Comparison of ENCODE assay signal across 14 cellular contexts in genomic region chr13:111530137-111530536, GRCh38.
A peak's percentile ranks its signal among the peaks of the same experiment; 100 is the strongest.
DNase-seq lines count a peak whose midpoint lies in the region; ATAC-seq and TF ChIP-seq lines count a peak whose summit lies in the region.
"Had no signal": no experiment of that assay in that cellular context is flagged by ENCODE, and none has a peak within 500 bp of the region (broad histone marks: within the 10 kb centered on the region; RNA-seq: fewer than 3 reads in every experiment).

No MANE protein-coding gene starts in this region.

- in situ Hi-C loops in GM13976 (cut with MboI; ENCODE audit: low sequenced_read_pairs, unreplicated experiment), result no loop called here

- no peak for ATAC-seq in stimulated activated naive B cell treated with anti-CD40 and anti-IgM and Interleukin-4, amounts not matched to agents 10 μg/mL and 1 μg/mL and 100 μg/mL, for 72 hours (replicated peaks)
- ATAC-seq: GM12878 had no signal

- H3K36me3 Mint-ChIP-seq in neural progenitor cell, result no peaks in the 10 kb centered on the region
- no peaks in the 10 kb centered on the region for H3K36me3 Mint-ChIP-seq in stimulated activated naive B cell treated with anti-CD40 and anti-IgM and Interleukin-4, amounts not matched to agents 10 μg/mL and 1 μg/mL and 100 μg/mL, for 72 hours

- H3K27me3 ChIP-seq in BLaER1 treated with 17β-estradiol and CSF1 and Interleukin-3, amounts not matched to agents 10 nM and 100 nM, result peaks cover 17 to 27% (median 23%) of the 10 kb centered on the region in 11 experiments
- H3K27me3 ChIP-seq in neural progenitor cell, result peaks cover 55% of the 10 kb centered on the region
- peaks cover 0 to 61% (median 16%) of the 10 kb centered on the region in 7 donors for H3K27me3 ChIP-seq in spleen (replicated peaks in 1 of 7)
- peaks cover 99% of the 10 kb centered on the region for H3K27me3 ChIP-seq in WERI-Rb-1 (ENCODE audit: insufficient read depth, low read depth, severe bottlenecking)

- H3K9me3 Mint-ChIP-seq in neural progenitor cell, result no peaks in the 10 kb centered on the region
- H3K9me3 Mint-ChIP-seq in stimulated activated naive B cell treated with anti-CD40 and anti-IgM and Interleukin-4, amounts not matched to agents 10 μg/mL and 1 μg/mL and 100 μg/mL, for 72 hours, result no peaks in the 10 kb centered on the region
- H3K9me3 Mint-ChIP-seq: CD4-positive, alpha-beta T cell had no signal

- peak overlapping the region; percentile 45 for H2AFZ ChIP-seq in neural progenitor cell (replicated peaks)

- peaks cover 42% of the 10 kb centered on the region for H3K4me1 Mint-ChIP-seq in neural progenitor cell
- H3K4me1 Mint-ChIP-seq in stimulated activated naive B cell treated with anti-CD40 and anti-IgM and Interleukin-4, amounts not matched to agents 10 μg/mL and 1 μg/mL and 100 μg/mL, for 72 hours, result peaks cover 0 to 4% of the 10 kb centered on the region in 2 donors

- no peak overlapping the region for H3K9ac ChIP-seq in BLaER1 treated with 17β-estradiol and CSF1 and Interleukin-3, amounts not matched to agents 10 nM and 100 nM
- H3K9ac ChIP-seq in neural progenitor cell, result no peak overlapping the region

- H3K27ac Mint-ChIP-seq in neural progenitor cell, result no peak overlapping the region
- H3K27ac Mint-ChIP-seq in stimulated activated naive B cell treated with anti-CD40 and anti-IgM and Interleukin-4, amounts not matched to agents 10 μg/mL and 1 μg/mL and 100 μg/mL, for 72 hours, result no peak overlapping the region
- H3K27ac Mint-ChIP-seq: CD4-positive, alpha-beta T cell had no signal

- peak overlapping the region in 6 of 11 experiments; percentile 5 to 31 (median 22); a peak in 7 of 22 replicates for H3K4me2 ChIP-seq in BLaER1 treated with 17β-estradiol and CSF1 and Interleukin-3, amounts not matched to agents 10 nM and 100 nM
- no peak overlapping the region for H3K4me2 ChIP-seq in neural progenitor cell

- H3K79me2 ChIP-seq in neural progenitor cell (ENCODE audit: low read depth), result no peaks in the 10 kb centered on the region

- no peak overlapping the region for H3K27ac ChIP-seq in BLaER1 treated with 17β-estradiol and CSF1 and Interleukin-3, amounts not matched to agents 10 nM and 100 nM
- H3K27ac ChIP-seq in coronary artery, result no peak overlapping the region
- no peak overlapping the region for H3K27ac ChIP-seq in neural progenitor cell
- no peak overlapping the region for H3K27ac ChIP-seq in spleen
- no peak overlapping the region for H3K27ac ChIP-seq in WERI-Rb-1

- H3K36me3 ChIP-seq in BLaER1 treated with 17β-estradiol and CSF1 and Interleukin-3, amounts not matched to agents 10 nM and 100 nM, result no peaks in the 10 kb centered on the region
- H3K36me3 ChIP-seq in neural progenitor cell (no peaks in the 10 kb centered on the region), spleen (no peaks in the 10 kb centered on the region), WERI-Rb-1 (no peaks in the 10 kb centered on the region)

- DNase-seq in coronary artery (ENCODE audit: low spot score), result peak; percentile 54
- no peak for DNase-seq in neural progenitor cell (ENCODE audit: low spot score)
- DNase-seq in spleen, result peak; percentile 51
- DNase-seq in stimulated activated naive B cell treated with anti-CD40 and anti-IgM and Interleukin-4, amounts not matched to agents 10 μg/mL and 1 μg/mL and 100 μg/mL, for 72 hours, result no peak
- DNase-seq in GM13976 (ENCODE audit: low spot score), result no peak
- DNase-seq in WERI-Rb-1, result no peak
- DNase-seq: 8988T; AML-193; C1 segment of cervical spinal cord; CD4-positive, alpha-beta T cell; DMS79; IMR-90 had no signal

- H3K27me3 Mint-ChIP-seq in neural progenitor cell (ENCODE audit: insufficient read depth, low read depth), result peaks cover 14% of the 10 kb centered on the region
- peaks cover 27 to 34% of the 10 kb centered on the region in 2 donors for H3K27me3 Mint-ChIP-seq in stimulated activated naive B cell treated with anti-CD40 and anti-IgM and Interleukin-4, amounts not matched to agents 10 μg/mL and 1 μg/mL and 100 μg/mL, for 72 hours

- H3F3A ChIP-seq in neural progenitor cell (ENCODE audit: low read depth), result peaks cover 3% of the 10 kb centered on the region

- no peak overlapping the region for H3K4me3 ChIP-seq in BLaER1 treated with 17β-estradiol and CSF1 and Interleukin-3, amounts not matched to agents 10 nM and 100 nM
- H3K4me3 ChIP-seq in coronary artery (no peak overlapping the region), neural progenitor cell (no peak overlapping the region), spleen (no peak overlapping the region), WERI-Rb-1 (ENCODE audit: low read depth, low read length) (no peak overlapping the region)
- H3K4me3 ChIP-seq: GM12878 had no signal

- H3K4me1 ChIP-seq in BLaER1 treated with 17β-estradiol and CSF1 and Interleukin-3, amounts not matched to agents 10 nM and 100 nM, result peaks cover 0 to 19% (median 7%) of the 10 kb centered on the region in 10 experiments; a peak in 8 of 20 replicates
- peaks cover 16% of the 10 kb centered on the region for H3K4me1 ChIP-seq in neural progenitor cell
- H3K4me1 ChIP-seq in spleen, result no peaks in the 10 kb centered on the region

- intact Hi-C loops in spleen (cut with DNase I; ENCODE audit: low total_unique reads), result no loop called here

- no peaks in the 10 kb centered on the region; a peak in 2 of 22 replicates for H4K20me1 ChIP-seq in BLaER1 treated with 17β-estradiol and CSF1 and Interleukin-3, amounts not matched to agents 10 nM and 100 nM
- H4K20me1 ChIP-seq in neural progenitor cell (ENCODE audit: low read depth), result no peaks in the 10 kb centered on the region

- TF ChIP-seq CTCF in coronary artery (IDR thresholded peaks at IDR 0.05) (no peak), neural progenitor cell (IDR thresholded peaks at IDR 0.05) (no peak), spleen (IDR thresholded peaks at IDR 0.05 in 8 of 11, conservative IDR thresholded peaks at IDR 0.05 in 3 of 11) (no peak), GM13976 (IDR thresholded peaks at IDR 0.05; ENCODE audit: borderline replicate concordance, control extremely low read depth, extremely low read depth, insufficient read depth, missing control alignments) (no peak), WERI-Rb-1 (IDR thresholded peaks at IDR 0.05; ENCODE audit: low read depth, low read length) (no peak)

- 69 to 85% (median 83%) methylated on average over 2 to 9 of the region's 9 CpGs for WGBS in spleen, 5 donors

- H3K9me3 ChIP-seq in BLaER1 treated with 17β-estradiol and CSF1 and Interleukin-3, amounts not matched to agents 10 nM and 100 nM (replicated peaks in 1 of 11), result no peaks in the 10 kb centered on the region
- H3K9me3 ChIP-seq in neural progenitor cell (ENCODE audit: low read depth) (no peaks in the 10 kb centered on the region), spleen (no peaks in the 10 kb centered on the region), WERI-Rb-1 (ENCODE audit: severe bottlenecking) (no peaks in the 10 kb centered on the region)

- no peak for TF ChIP-seq POLR2A in spleen (IDR thresholded peaks at IDR 0.05)

- H3K4me3 Mint-ChIP-seq in neural progenitor cell, result no peak overlapping the region
- no peak overlapping the region for H3K4me3 Mint-ChIP-seq in stimulated activated naive B cell treated with anti-CD40 and anti-IgM and Interleukin-4, amounts not matched to agents 10 μg/mL and 1 μg/mL and 100 μg/mL, for 72 hours
- H3K4me3 Mint-ChIP-seq: CD4-positive, alpha-beta T cell had no signal

Comparison
In these comparisons a context has a peak if more than half of its experiments do, and no peak if none do; other contexts are left out.
1. DNase-seq: peak in coronary artery (single experiment) and spleen (single experiment); none in neural progenitor cell (single experiment), stimulated activated naive B cell treated with anti-CD40 and anti-IgM and Interleukin-4, amounts not matched to agents 10 μg/mL and 1 μg/mL and 100 μg/mL, for 72 hours (single experiment), GM13976 (single experiment) and WERI-Rb-1 (single experiment).